ENCODE assay signal across 26 cellular contexts in the genomic region with DNA sequence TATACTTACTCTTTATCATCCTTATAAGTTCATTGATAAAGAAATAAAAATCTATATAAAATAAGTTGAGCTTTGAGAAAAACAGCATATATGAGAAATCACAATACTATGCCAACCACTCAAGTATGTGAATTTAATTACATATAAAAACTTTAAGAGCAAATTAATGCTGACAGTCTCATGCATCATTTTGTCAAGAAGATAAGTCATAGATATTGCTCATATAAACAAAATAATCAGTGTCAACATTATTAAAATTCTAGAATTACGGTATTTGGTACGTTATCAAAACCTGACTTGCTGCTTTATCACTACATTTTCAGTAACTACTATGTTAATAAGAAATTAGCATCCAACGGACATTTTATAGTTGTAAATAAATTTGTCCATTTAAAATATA.
DNase-seq lines count a peak whose midpoint lies in the region; ATAC-seq, FAIRE-seq and TF ChIP-seq lines count a peak whose summit lies in the region.
"Had no signal": no experiment of that assay in that cellular context is flagged by ENCODE, and none has a peak within 500 bp of the region (broad histone marks: within the 10 kb centered on the region; RNA-seq: fewer than 3 reads in every experiment).

No MANE protein-coding gene starts in this region.

- H3K27me3 ChIP-seq in PC-3 (ENCODE audit: low read length) = no peaks in the 10 kb centered on the region
- H3K27me3 ChIP-seq: BE2C; BLaER1 treated with 17β-estradiol and CSF1 and Interleukin-3, amounts not matched to agents 10 nM and 100 nM had no signal

- intact Hi-C loops in PC-3 (cut with micrococcal nuclease) (no loop called here), left cardiac atrium (cut with DNase I) (no loop called here)

- no TSS peak for BruUV-seq in PC-3 (replicated peaks; lab: Mats Ljungman, UMichigan)

- DNase-seq in PC-3 (peak; percentile 26), frontal cortex (ENCODE audit: low spot score in 2 of 2) (no peak), T-helper 1 cell (no peak), left cardiac atrium (no peak), ureter (ENCODE audit: low spot score) (no peak), NCI-H526 (lab: John Stamatoyannopoulos, UW) (no peak)
- DNase-seq: ACHN; AML-193; BE2C; CD4-positive, alpha-beta T cell; CD8-positive, alpha-beta memory T cell; DMS 273 treated with DMSO at 0.1 percent for 48 hours; DMS79; EL; GF-D8; GOT3 had no signal

- ATAC-seq in PC-3 (peak; percentile 45), left cardiac atrium (no peak)
- ATAC-seq: A549 had no signal

- peak; percentile 72 for FAIRE-seq in A204.1 (lab: Jason Lieb, UNC)
- peak; percentile 56 for FAIRE-seq in TTC549 (lab: Jason Lieb, UNC)
- FAIRE-seq in frontal cortex (lab: Jason Lieb, UNC) = peak; percentile 13
- FAIRE-seq: A549, D721Med, GM12891, GM18507, H54 had no signal

- no peak for TF ChIP-seq CTCF in PC-3 (conservative IDR thresholded peaks at IDR 0.05; ENCODE audit: low read depth, low read length)

- H3K4me1 ChIP-seq in PC-3 (ENCODE audit: insufficient read depth, low read length) = no peaks in the 10 kb centered on the region
- H3K4me1 ChIP-seq: A549; BLaER1 treated with 17β-estradiol and CSF1 and Interleukin-3, amounts not matched to agents 10 nM and 100 nM; HAP-1 had no signal

- H3K9ac ChIP-seq in PC-3 (ENCODE audit: low read length) = no peak overlapping the region
- H3K9ac ChIP-seq: BLaER1 treated with 17β-estradiol and CSF1 and Interleukin-3, amounts not matched to agents 10 nM and 100 nM had no signal

- POLR2A ChIA-PET in PC-3 (lab: Charles Lee; ENCODE audit: unreplicated experiment) = no interaction called here

- no peaks in the 10 kb centered on the region for H3F3A ChIP-seq in PC-3 (ENCODE audit: low read length, unreplicated experiment)

- no peaks in the 10 kb centered on the region for H3K9me2 ChIP-seq in PC-3 (replicated peaks; ENCODE audit: low read length)

- no peak overlapping the region for H3K4me3 ChIP-seq in PC-3 (ENCODE audit: low read length)
- H3K4me3 ChIP-seq: A549; BLaER1 treated with 17β-estradiol and CSF1 and Interleukin-3, amounts not matched to agents 10 nM and 100 nM; HAP-1 had no signal

- no peaks in the 10 kb centered on the region for H3K79me2 ChIP-seq in PC-3 (ENCODE audit: low read length)

- no peak overlapping the region for H2AFZ ChIP-seq in PC-3 (ENCODE audit: low read length)

- CTCF ChIA-PET in PC-3 (lab: Charles Lee) = no interaction called here

- H3K9me3 ChIP-seq in PC-3 (ENCODE audit: low read length) = no peaks in the 10 kb centered on the region
- H3K9me3 ChIP-seq: A549; BE2C; BLaER1 treated with 17β-estradiol and CSF1 and Interleukin-3, amounts not matched to agents 10 nM and 100 nM; HAP-1 had no signal

- no peak overlapping the region for H3K27ac ChIP-seq in PC-3 (ENCODE audit: low read length)
- H3K27ac ChIP-seq: 22Rv1; A549; BLaER1 treated with 17β-estradiol and CSF1 and Interleukin-3, amounts not matched to agents 10 nM and 100 nM had no signal

- H3K36me3 ChIP-seq in PC-3 (ENCODE audit: low read depth, low read length) = no peaks in the 10 kb centered on the region
- H3K36me3 ChIP-seq: BLaER1 treated with 17β-estradiol and CSF1 and Interleukin-3, amounts not matched to agents 10 nM and 100 nM; HAP-1 had no signal

- no peak overlapping the region for H3K4me2 ChIP-seq in PC-3 (ENCODE audit: low read length)
- H3K4me2 ChIP-seq: A549; BLaER1 treated with 17β-estradiol and CSF1 and Interleukin-3, amounts not matched to agents 10 nM and 100 nM had no signal

- no peaks in the 10 kb centered on the region for H4K20me1 ChIP-seq in PC-3 (ENCODE audit: low read length)
- H4K20me1 ChIP-seq: BLaER1 treated with 17β-estradiol and CSF1 and Interleukin-3, amounts not matched to agents 10 nM and 100 nM had no signal
